ENCODE assay signal across 17 cellular contexts in the genomic region with DNA sequence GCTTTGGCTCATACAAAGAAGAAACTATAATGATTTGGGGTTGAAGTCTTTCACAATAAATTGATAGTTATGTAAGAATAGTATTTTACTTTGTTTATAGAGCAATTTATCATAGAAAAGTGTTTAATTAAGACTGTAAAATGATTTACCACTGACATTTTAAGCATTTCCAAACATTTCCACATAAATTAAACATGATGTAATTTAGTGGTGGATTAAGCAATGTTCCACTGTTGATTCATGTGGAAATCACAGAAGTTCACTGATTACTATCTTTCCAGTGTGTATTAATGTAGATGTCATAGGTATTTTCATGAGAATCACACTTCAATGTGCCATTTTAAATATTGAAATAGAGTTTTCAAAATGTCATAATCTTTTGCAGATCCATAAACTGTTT. TPM values are rescaled to one million over a fixed set of nuclear protein-coding genes. Genes with fewer than 3 reads are reported as not detected.
DNase-seq lines count a peak whose midpoint lies in the region; ATAC-seq and TF ChIP-seq lines count a peak whose summit lies in the region.
"Had no signal": no experiment of that assay in that cellular context is flagged by ENCODE, and none has a peak within 500 bp of the region (broad histone marks: within the 10 kb centered on the region; RNA-seq: fewer than 3 reads in every experiment).

No MANE protein-coding gene starts in this region.

- intact Hi-C loops in aorta (cut with DNase I) = no loop called here

- no peaks in the 10 kb centered on the region for H3K79me2 ChIP-seq in MM.1S (ENCODE audit: low read length)

- ATAC-seq in RWPE2 (ENCODE audit: low read depth) (peak; percentile 40; the same call in 1 of the 3 replicates), HG03196 (IDR thresholded peaks at IDR 0.05; ENCODE audit: unreplicated experiment) (no peak), aorta (ENCODE audit: low FRiP score) (no peak)
- ATAC-seq: GM23338, T-helper 17 cell had no signal

- H3K27ac ChIP-seq in RWPE2 (ENCODE audit: poor library complexity, severe bottlenecking) (no peak overlapping the region), epithelial cell of prostate (peak overlapping the region; percentile 13), aorta (ENCODE audit: low read depth in 1 of 2, low read length in 2 of 2) (no peak overlapping the region), MM.1S (ENCODE audit: low read length) (no peak overlapping the region)
- H3K27ac ChIP-seq: pancreas had no signal

- no peak overlapping the region for H3K4me3 ChIP-seq in RWPE2 (ENCODE audit: severe bottlenecking)
- no peak overlapping the region for H3K4me3 ChIP-seq in aorta (ENCODE audit: low read length in 2 of 2)
- no peak overlapping the region for H3K4me3 ChIP-seq in MM.1S (ENCODE audit: low read length)
- H3K4me3 ChIP-seq: GM23338, pancreas had no signal

- H3K4me1 ChIP-seq in RWPE2 (ENCODE audit: insufficient read depth, poor library complexity, severe bottlenecking) = peaks cover 22% of the 10 kb centered on the region
- no peaks in the 10 kb centered on the region for H3K4me1 ChIP-seq in aorta (ENCODE audit: control insufficient read depth in 1 of 2, insufficient read depth in 2 of 2, low read length in 2 of 2)
- H3K4me1 ChIP-seq in MM.1S (ENCODE audit: low read length) = no peaks in the 10 kb centered on the region

- no peak overlapping the region for H3K4me2 ChIP-seq in MM.1S (ENCODE audit: low read depth, low read length)
- H3K4me2 ChIP-seq: GM23338 had no signal

- DNase-seq in GM04504 (ENCODE audit: low read depth) (peak; percentile 24), RWPE2 (ENCODE audit: low spot score) (no peak), epithelial cell of prostate (ENCODE audit: low read depth, low spot score) (no peak), renal cortical epithelial cell (ENCODE audit: low read depth) (peak; percentile 71), aorta (no peak), MM.1S (no peak)
- DNase-seq: activated CD4-positive, CD25-positive, alpha-beta regulatory T cell; AML-193; GDM1; Karpas-422; pancreas; stimulated activated CD4-positive, alpha-beta T cell treated with anti-CD3 and anti-CD28 coated beads, Interleukin-4, amount 100 ng/mL, for 4 hours; stimulated activated CD8-positive, alpha-beta memory T cell treated with anti-CD3 and anti-CD28 coated beads, Interleukin-4, amount 100 ng/mL, for 48 hours; T-helper 17 cell had no signal

- H3K9ac ChIP-seq in MM.1S (ENCODE audit: low read length) = no peak overlapping the region

- H3K36me3 ChIP-seq in RWPE2 (ENCODE audit: low read depth) = no peaks in the 10 kb centered on the region
- no peaks in the 10 kb centered on the region for H3K36me3 ChIP-seq in aorta (ENCODE audit: control insufficient read depth in 1 of 2, insufficient read depth in 2 of 2, low read length in 1 of 2)
- H3K36me3 ChIP-seq in MM.1S (replicated peaks; ENCODE audit: insufficient read depth, low read length) = no peaks in the 10 kb centered on the region
- H3K36me3 ChIP-seq: pancreas had no signal

- H3K9me3 ChIP-seq in RWPE2 (ENCODE audit: severe bottlenecking) (no peaks in the 10 kb centered on the region), aorta (ENCODE audit: control insufficient read depth, low read length) (no peaks in the 10 kb centered on the region), MM.1S (replicated peaks; ENCODE audit: insufficient read depth, low read length) (no peaks in the 10 kb centered on the region)
- H3K9me3 ChIP-seq: pancreas had no signal

- H3F3A ChIP-seq in MM.1S (ENCODE audit: insufficient read depth, low read length) = no peaks in the 10 kb centered on the region

- no peak for TF ChIP-seq CTCF in RWPE2 (IDR thresholded peaks at IDR 0.05; ENCODE audit: poor library complexity, severe bottlenecking)
- no peak for TF ChIP-seq CTCF in MM.1S (IDR thresholded peaks at IDR 0.05; ENCODE audit: low read length)

- no peaks in the 10 kb centered on the region for H3K9me2 ChIP-seq in MM.1S (replicated peaks; ENCODE audit: insufficient read depth, low read length)

- H2AFZ ChIP-seq in MM.1S (ENCODE audit: low read length) = no peak overlapping the region
- H2AFZ ChIP-seq: GM23338 had no signal

- H3K27me3 ChIP-seq in RWPE2 (ENCODE audit: insufficient read depth, poor library complexity, severe bottlenecking) = no peaks in the 10 kb centered on the region
- no peaks in the 10 kb centered on the region for H3K27me3 ChIP-seq in aorta (ENCODE audit: control insufficient read depth in 1 of 2, insufficient read depth in 2 of 2, low read length in 1 of 2)
- H3K27me3 ChIP-seq in MM.1S (replicated peaks; ENCODE audit: insufficient read depth, low read length) = no peaks in the 10 kb centered on the region
- H3K27me3 ChIP-seq: pancreas had no signal

- H4K20me1 ChIP-seq in MM.1S (ENCODE audit: insufficient read depth, low read length) = no peaks in the 10 kb centered on the region

RNA-seq across cellular contexts. Expression of a gene that starts 40.1 kb away (rescaled TPM):
- total RNA-seq in renal cortical epithelial cell (10.4 and 22.1 TPM in 2 replicates), aorta (1 to 10 TPM; 5.1 to 6.2 TPM)
- 1 to 10 TPM; 1.6 to 3.3 TPM for polyA plus RNA-seq in aorta
- total RNA-seq: activated CD8-positive, alpha-beta memory T cell treated with anti-CD3 and anti-CD28 coated beads for 36 hours had no signal

Comparison
In these comparisons a context has a peak if more than half of its experiments do, and no peak if none do; other contexts are left out.
1. DNase-seq: peak in GM04504 (single experiment) and renal cortical epithelial cell (single experiment); none in RWPE2 (single experiment), epithelial cell of prostate (single experiment), aorta (0 of 2) and MM.1S (single experiment).